In the genomic region with DNA sequence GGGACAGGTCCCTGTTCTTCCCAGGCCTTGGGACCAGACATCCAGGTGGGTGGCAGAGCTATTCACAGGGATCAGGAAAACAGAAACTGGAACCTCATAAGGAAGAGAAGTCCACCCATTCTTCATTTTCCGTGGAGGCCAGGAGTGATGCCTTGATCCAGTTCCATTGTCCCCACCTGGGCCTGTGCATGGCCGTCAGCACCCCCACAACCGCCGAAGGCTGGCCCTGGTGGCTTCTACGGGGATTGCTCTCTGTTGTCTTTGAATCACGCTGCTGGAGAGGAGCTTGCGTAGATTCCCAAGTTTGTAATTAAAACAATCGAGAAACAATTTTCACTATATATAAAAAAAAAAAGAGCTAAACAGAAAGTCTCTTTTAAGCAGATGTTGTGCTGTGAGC, we compare ENCODE assay signal across 21 cellular contexts.
DNase-seq lines count a peak whose midpoint lies in the region; ATAC-seq, FAIRE-seq and TF ChIP-seq lines count a peak whose summit lies in the region.
"Had no signal": no experiment of that assay in that cellular context is flagged by ENCODE, and none has a peak within 500 bp of the region (broad histone marks: within the 10 kb centered on the region; RNA-seq: fewer than 3 reads in every experiment).

No MANE protein-coding gene starts in this region.

- H3K9ac ChIP-seq in H9 (ENCODE audit: extremely low read depth, insufficient read length, low read length) (no peak overlapping the region), HepG2 (ENCODE audit: insufficient read depth, low read depth, low read length) (no peak overlapping the region)
- H3K9ac ChIP-seq: SK-N-SH had no signal

- H3K79me2 ChIP-seq in H9 (ENCODE audit: insufficient read depth, low read length) (no peaks in the 10 kb centered on the region), HepG2 (ENCODE audit: insufficient read depth, low read length) (no peaks in the 10 kb centered on the region)

- H3K4me1 ChIP-seq in H9 (ENCODE audit: insufficient read depth, low read length) = no peaks in the 10 kb centered on the region
- no peaks in the 10 kb centered on the region for H3K4me1 ChIP-seq in HepG2 (ENCODE audit: insufficient read depth, low read length)
- H3K4me1 ChIP-seq in stomach = peaks cover 0 to 9% (median 7%) of the 10 kb centered on the region in 4 donors

- no peak for TF ChIP-seq EP300 in HepG2 (IDR thresholded peaks at IDR 0.05; ENCODE audit: low read depth in 2 of 2, low read length in 2 of 2)
- no peak for TF ChIP-seq EP300 in HepG2 (CRISPR knock-in tag; IDR thresholded peaks at IDR 0.05; ENCODE audit: borderline replicate concordance)
- no peak for TF ChIP-seq EP300 in stomach (IDR thresholded peaks at IDR 0.05)

- no peak overlapping the region for H2BK120ac ChIP-seq in H9 (ENCODE audit: low read depth, low read length, poor library complexity, severe bottlenecking)

- no peaks in the 10 kb centered on the region for H3K36me3 Mint-ChIP-seq in H9 (ENCODE audit: insufficient read depth in 1 of 3, low read depth in 3 of 3)

- H3K4me1 Mint-ChIP-seq in H9 = peaks cover 8 to 17% of the 10 kb centered on the region in 2 experiments

- intact Hi-C loops in HepG2 (cut with micrococcal nuclease; ENCODE audit: unreplicated experiment) = no loop called here
- intact Hi-C loops in stomach (cut with DNase I; ENCODE audit: low total_unique reads) = no loop called here

- BruUV-seq in HepG2 (replicated peaks; lab: Mats Ljungman, UMichigan) = no TSS peak

- no peak overlapping the region for H3K27ac Mint-ChIP-seq in H9
- H3K27ac Mint-ChIP-seq: CD4-positive, alpha-beta T cell had no signal

- H4K8ac ChIP-seq in H9 (replicated peaks; ENCODE audit: insufficient read length, low read depth, low read length) = no peak overlapping the region

- WGBS in H9 (ENCODE audit: extremely low coverage, insufficient read length, low lambda C conversion rate) = no CpG with 5 or more reads among the region's 8 CpGs
- 90% methylated on average over 8 of the region's 8 CpGs for WGBS in HepG2 (ENCODE audit: low lambda C conversion rate)
- WGBS in stomach, 5 donors = 78 to 98% (median 90%) methylated on average over 8 of the region's 8 CpGs

- CTCF ChIA-PET in HepG2 (lab: Yijun Ruan, JAX; ENCODE audit: low intra/inter-chr PET ratio, low total read pairs) = no interaction called here

- TF ChIP-seq CTCF in H9 (conservative IDR thresholded peaks at IDR 0.05) (peak; percentile 41), HepG2 (CRISPR knock-in tag; IDR thresholded peaks at IDR 0.05) (no peak), stomach (IDR thresholded peaks at IDR 0.05) (no peak)

- H3K4ac ChIP-seq in H9 (ENCODE audit: low read depth, low read length) = no peak overlapping the region

- H3K9me3 ChIP-seq in H9 (ENCODE audit: control insufficient read depth, low read depth, low read length) = no peaks in the 10 kb centered on the region
- H3K9me3 ChIP-seq in HepG2 (ENCODE audit: low read length) = no peaks in the 10 kb centered on the region
- no peaks in the 10 kb centered on the region for H3K9me3 ChIP-seq in stomach
- H3K9me3 ChIP-seq: SK-N-SH had no signal

- H3K4me2 ChIP-seq in H9 (ENCODE audit: insufficient read depth, insufficient read length, low read length) (no peak overlapping the region), HepG2 (ENCODE audit: low read depth, low read length) (no peak overlapping the region)
- H3K4me2 ChIP-seq: SK-N-SH had no signal

- no peak overlapping the region for H2BK15ac ChIP-seq in H9 (ENCODE audit: low read depth, low read length)

- H3K4me3 ChIP-seq in HepG2 (replicated peaks in 1 of 3; ENCODE audit: insufficient read depth in 1 of 3, low read depth in 2 of 3, low read length in 3 of 3) (no peak overlapping the region), stomach (no peak overlapping the region)
- H3K4me3 ChIP-seq: GM12878 had no signal

- no peak for FAIRE-seq in HepG2 (lab: Jason Lieb, UNC)
- FAIRE-seq: GM12878 had no signal

- no peak overlapping the region for H3K27ac ChIP-seq in H9 (ENCODE audit: insufficient read length, low read depth, low read length)
- H3K27ac ChIP-seq in HepG2 (ENCODE audit: extremely low read length, insufficient read depth, low read length) = no peak overlapping the region
- H3K27ac ChIP-seq in stomach = no peak overlapping the region
- H3K27ac ChIP-seq: RWPE1 had no signal

- H4K20me1 ChIP-seq in H9 (ENCODE audit: control insufficient read depth, insufficient read depth, insufficient read length) = no peaks in the 10 kb centered on the region
- no peaks in the 10 kb centered on the region for H4K20me1 ChIP-seq in HepG2 (ENCODE audit: insufficient read depth, low read length)

- no peak overlapping the region for H2AK5ac ChIP-seq in H9 (ENCODE audit: insufficient read length, low read length)

- DNase-seq in H9 (peak; percentile 30), ecto neural progenitor cell (ENCODE audit: low spot score) (peak; percentile 38), HepG2 (ENCODE audit: low spot score) (no peak), stomach (peak; percentile 10)
- DNase-seq: CD4-positive, alpha-beta T cell; COR-L47; DMS79 treated with DMSO at 0.1 percent for 48 hours; HCEC 1CT; KBM-7; MM.1S; NCI-H1048; NCI-H1417 treated with DMSO at 0.1 percent for 48 hours; NCI-H1930; NCI-H748 treated with DMSO at 0.1 percent for 48 hours; SIG-M5; SK-N-SH had no signal

- ATAC-seq in HepG2 = peak; percentile 50; the same call in 1 of the 3 replicates
- ATAC-seq in HG03571 (IDR thresholded peaks at IDR 0.05; ENCODE audit: unreplicated experiment) = no peak
- ATAC-seq in HG02642 (IDR thresholded peaks at IDR 0.05; ENCODE audit: poor library complexity, unreplicated experiment) = no peak
- ATAC-seq in HG02759 (IDR thresholded peaks at IDR 0.05; ENCODE audit: unreplicated experiment) = no peak
- ATAC-seq: GM12878 had no signal

- no peak overlapping the region for H4K5ac ChIP-seq in H9 (ENCODE audit: insufficient read length, low read depth, low read length)

- no peak overlapping the region for H3T11ph ChIP-seq in H9 (ENCODE audit: low read length)

- no peak for TF ChIP-seq RAD21 in HepG2 (CRISPR knock-in tag; IDR thresholded peaks at IDR 0.05)

- H3K23ac ChIP-seq in H9 (ENCODE audit: insufficient read length, low read depth, low read length) = no peak overlapping the region

- H2AFZ ChIP-seq in H9 (ENCODE audit: low read length) = no peak overlapping the region
- H2AFZ ChIP-seq in HepG2 (ENCODE audit: low read length) = no peak overlapping the region

- POLR2A ChIA-PET in HepG2 (lab: Yijun Ruan, JAX) = no interaction called here

- in situ Hi-C loops in HepG2 (cut with HindIII; ENCODE audit: extremely low pct_ligation_motif_present, low pct_unique_long_range_greater_than_20kb) = no loop called here

- no peak overlapping the region for H3K4me3 Mint-ChIP-seq in H9
- H3K4me3 Mint-ChIP-seq: CD4-positive, alpha-beta T cell had no signal

- no peak overlapping the region for H2BK12ac ChIP-seq in H9 (ENCODE audit: insufficient read length, low read depth, low read length)

- no peaks in the 10 kb centered on the region for H3K79me1 ChIP-seq in H9 (ENCODE audit: insufficient read depth, low read depth, low read length, poor library complexity, severe bottlenecking)

- H3K23me2 ChIP-seq in H9 (ENCODE audit: insufficient read length, low read depth, low read length, poor library complexity, severe bottlenecking) = no peaks in the 10 kb centered on the region

- no peaks in the 10 kb centered on the region for H3K27me3 Mint-ChIP-seq in H9 (ENCODE audit: low read depth)
- H3K27me3 Mint-ChIP-seq: CD4-positive, alpha-beta T cell had no signal

- peaks cover 3 to 5% of the 10 kb centered on the region in 2 experiments; a peak in 4 of 5 replicates for H3K36me3 ChIP-seq in HepG2 (replicated peaks in 1 of 2; ENCODE audit: control insufficient read depth in 1 of 2, insufficient read depth in 2 of 2, low read length in 2 of 2)
- peaks cover 0 to 24% (median 14%) of the 10 kb centered on the region in 4 donors for H3K36me3 ChIP-seq in stomach

- no peak overlapping the region for H2BK5ac ChIP-seq in H9 (ENCODE audit: insufficient read length, low read length)

- no peak for TF ChIP-seq POLR2A in HepG2 (IDR thresholded peaks at IDR 0.05; ENCODE audit: insufficient read depth in 1 of 2, low read depth in 2 of 2, low read length in 2 of 2)
- TF ChIP-seq POLR2A in stomach (IDR thresholded peaks at IDR 0.05) = no peak

- no peak overlapping the region for H3K18ac ChIP-seq in H9 (ENCODE audit: insufficient read length, low read depth, low read length)

- no peak overlapping the region for H3K56ac ChIP-seq in H9 (ENCODE audit: insufficient read length, low read depth, low read length)

- H3K9me3 Mint-ChIP-seq in H9 = no peaks in the 10 kb centered on the region
- H3K9me3 Mint-ChIP-seq: CD4-positive, alpha-beta T cell had no signal

- H3K27me3 ChIP-seq in H9 (ENCODE audit: insufficient read depth, low read length) (no peaks in the 10 kb centered on the region), HepG2 (ENCODE audit: control insufficient read depth in 1 of 2, insufficient read depth in 2 of 2, low read length in 2 of 2) (no peaks in the 10 kb centered on the region), stomach (no peaks in the 10 kb centered on the region)

- H4K91ac ChIP-seq in H9 (ENCODE audit: insufficient read length, low read depth, low read length) = no peak overlapping the region

- H3K14ac ChIP-seq in H9 (ENCODE audit: insufficient read depth, low read length) = no peak overlapping the region

- H2BK20ac ChIP-seq in H9 (ENCODE audit: low read depth, low read length, poor library complexity, severe bottlenecking) = no peak overlapping the region

TF ChIP-seq in HepG2, 621 proteins besides CTCF, POLR2A, EP300 and RAD21:
- no peak for TF ChIP-seq SKI (IDR thresholded peaks at IDR 0.05; ENCODE audit: partially characterized antibody)
- no peak for TF ChIP-seq ZMYM3 (CRISPR knock-in tag; IDR thresholded peaks at IDR 0.05)
- TF ChIP-seq EED (CRISPR knock-in tag; IDR thresholded peaks at IDR 0.05) = no peak
- TF ChIP-seq LCORL (IDR thresholded peaks at IDR 0.05) = no peak
- no peak for TF ChIP-seq LCORL (CRISPR knock-in tag; IDR thresholded peaks at IDR 0.05)
